ENCODE assay signal across 19 cellular contexts in the genomic region with DNA sequence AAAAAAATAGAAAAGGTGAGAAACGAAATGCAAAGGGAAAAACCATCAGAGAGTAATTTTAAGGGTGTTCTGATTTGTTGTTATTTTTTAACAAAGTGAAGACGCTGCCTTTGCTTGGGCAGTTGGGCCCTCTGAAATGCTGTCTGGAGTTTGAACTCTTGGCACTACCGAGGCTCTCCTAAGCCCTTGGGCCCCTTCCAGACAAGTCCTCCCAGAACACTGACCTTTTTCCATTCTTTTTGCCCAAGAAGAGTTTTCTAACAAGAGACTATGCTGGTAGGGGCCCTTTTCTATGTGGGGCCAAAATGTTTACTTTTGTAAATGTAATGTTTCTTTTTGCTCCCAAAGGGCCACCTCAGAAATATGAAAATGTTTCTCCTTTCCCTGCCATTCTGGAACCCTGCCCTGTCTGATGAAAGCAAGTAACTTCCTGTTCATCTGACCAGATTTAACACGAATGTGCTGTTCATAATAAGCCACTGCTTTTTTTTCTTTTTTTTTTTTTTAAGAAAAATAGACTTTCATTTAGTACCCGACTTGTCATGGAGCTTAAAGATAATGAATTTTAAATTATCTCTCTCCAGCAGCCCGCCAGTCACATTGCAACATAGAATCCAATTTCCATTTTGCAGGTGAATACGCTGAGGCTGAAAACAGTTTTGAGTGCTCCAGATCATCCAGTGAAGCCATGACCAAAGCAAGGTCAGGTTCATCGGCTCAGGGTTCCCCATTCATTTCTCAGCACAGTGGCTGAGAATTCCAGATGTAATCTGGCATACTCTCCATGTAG.
A peak's percentile ranks its signal among the peaks of the same experiment; 100 is the strongest.
DNase-seq lines count a peak whose midpoint lies in the region; ATAC-seq, FAIRE-seq and TF ChIP-seq lines count a peak whose summit lies in the region.
"Had no signal": no experiment of that assay in that cellular context is flagged by ENCODE, and none has a peak within 500 bp of the region (broad histone marks: within the 10 kb centered on the region; RNA-seq: fewer than 3 reads in every experiment).

No MANE protein-coding gene starts in this region.

- H3K27ac Mint-ChIP-seq in H9, result 0 out of 7 replicates have a peak overlapping the region, but pooled peaks of 1 of the 3 experiments have one; percentile 62
- no peak overlapping the region for H3K27ac Mint-ChIP-seq in stimulated activated effector memory CD8-positive, alpha-beta T cell treated with anti-CD3 and anti-CD28 coated beads, Interleukin-12 subunit alpha, Interleukin-12 subunit beta, amount 100 ng/mL, for 72 hours
- H3K27ac Mint-ChIP-seq: B cell; dendritic cell treated with granulocyte-macrophage colony-stimulating factor and Interleukin-4, amounts not matched to agents 40 ng/mL and 50 ng/mL, for 4 days; IgD-negative memory B cell; natural killer cell had no signal

- H2BK120ac ChIP-seq in H9 (ENCODE audit: low read depth, low read length, poor library complexity, severe bottlenecking), result no peak overlapping the region

- H3K9ac ChIP-seq in skeletal muscle satellite cell (ENCODE audit: low read depth, low read length), result no peak overlapping the region
- no peak overlapping the region for H3K9ac ChIP-seq in H9 (ENCODE audit: extremely low read depth, insufficient read length, low read length)

- H2BK5ac ChIP-seq in H9 (ENCODE audit: insufficient read length, low read length), result no peak overlapping the region

- no peak overlapping the region for H3K4me3 Mint-ChIP-seq in H9
- no peak overlapping the region for H3K4me3 Mint-ChIP-seq in stimulated activated effector memory CD8-positive, alpha-beta T cell treated with anti-CD3 and anti-CD28 coated beads, Interleukin-12 subunit alpha, Interleukin-12 subunit beta, amount 100 ng/mL, for 72 hours
- H3K4me3 Mint-ChIP-seq: B cell; dendritic cell treated with granulocyte-macrophage colony-stimulating factor and Interleukin-4, amounts not matched to agents 40 ng/mL and 50 ng/mL, for 4 days; IgD-negative memory B cell; natural killer cell had no signal

- H3K4me1 Mint-ChIP-seq in H9, result no peaks in the 10 kb centered on the region
- H3K4me1 Mint-ChIP-seq in stimulated activated effector memory CD8-positive, alpha-beta T cell treated with anti-CD3 and anti-CD28 coated beads, Interleukin-12 subunit alpha, Interleukin-12 subunit beta, amount 100 ng/mL, for 72 hours, result no peaks in the 10 kb centered on the region

- no peaks in the 10 kb centered on the region for H3K23me2 ChIP-seq in H9 (ENCODE audit: insufficient read length, low read depth, low read length, poor library complexity, severe bottlenecking)

- no peaks in the 10 kb centered on the region for H3K27me3 ChIP-seq in skeletal muscle satellite cell (ENCODE audit: control insufficient read depth, insufficient read depth, low read length)
- no peaks in the 10 kb centered on the region for H3K27me3 ChIP-seq in H9 (ENCODE audit: insufficient read depth, low read length)
- H3K27me3 ChIP-seq: esophagus muscularis mucosa had no signal

- H2BK15ac ChIP-seq in H9 (ENCODE audit: low read depth, low read length), result no peak overlapping the region

- H3K23ac ChIP-seq in H9 (ENCODE audit: insufficient read length, low read depth, low read length), result no peak overlapping the region

- H3K4me2 ChIP-seq in skeletal muscle satellite cell (ENCODE audit: low read length) (peak overlapping the region; percentile 34), H9 (ENCODE audit: insufficient read depth, insufficient read length, low read length) (no peak overlapping the region)

- TF ChIP-seq CTCF in H9 (conservative IDR thresholded peaks at IDR 0.05), result no peak

- no peak overlapping the region for H4K91ac ChIP-seq in H9 (ENCODE audit: insufficient read length, low read depth, low read length)

- no peak overlapping the region for H4K8ac ChIP-seq in H9 (replicated peaks; ENCODE audit: insufficient read length, low read depth, low read length)

- no CpG with 5 or more reads among the region's 8 CpGs for WGBS in H9 (ENCODE audit: extremely low coverage, insufficient read length, low lambda C conversion rate)

- no peaks in the 10 kb centered on the region for H4K20me1 ChIP-seq in H9 (ENCODE audit: control insufficient read depth, insufficient read depth, insufficient read length)

- H3K18ac ChIP-seq in H9 (ENCODE audit: insufficient read length, low read depth, low read length), result no peak overlapping the region

- H2BK12ac ChIP-seq in H9 (ENCODE audit: insufficient read length, low read depth, low read length), result no peak overlapping the region

- H2BK20ac ChIP-seq in H9 (ENCODE audit: low read depth, low read length, poor library complexity, severe bottlenecking), result no peak overlapping the region

- ATAC-seq in stimulated activated effector memory CD8-positive, alpha-beta T cell treated with anti-CD3 and anti-CD28 coated beads, Interleukin-12 subunit alpha, Interleukin-12 subunit beta, amount 100 ng/mL, for 72 hours, result no peak
- ATAC-seq: HCT116, natural killer cell had no signal

- DNase-seq in HTR-8/SVneo (ENCODE audit: insufficient read length, low spot score), result no peak
- peak; percentile 64 for DNase-seq in iris pigment epithelial cell (ENCODE audit: low read depth)
- no peak for DNase-seq in epidermal melanocyte (ENCODE audit: insufficient read length, low spot score)
- no peak for DNase-seq in H9
- DNase-seq in stimulated activated effector memory CD8-positive, alpha-beta T cell treated with anti-CD3 and anti-CD28 coated beads, Interleukin-12 subunit alpha, Interleukin-12 subunit beta, amount 100 ng/mL, for 72 hours (ENCODE audit: low spot score in 2 of 2), result no peak
- DNase-seq: activated CD4-positive, alpha-beta T cell treated with anti-CD3 and anti-CD28 coated beads for 1 hour; anterior cingulate cortex; MV-4-11; natural killer cell; NCI-H1930; SIG-M5; stimulated activated CD4-positive, alpha-beta T cell treated with anti-CD3 and anti-CD28 coated beads, Interleukin-1b, Interleukin-23, amount 100 ng/mL, for 48 hours had no signal

- peaks cover 12% of the 10 kb centered on the region for H3K36me3 ChIP-seq in skeletal muscle satellite cell (ENCODE audit: insufficient read depth, low read length)

- H3K4me1 ChIP-seq in skeletal muscle satellite cell (ENCODE audit: control insufficient read depth, insufficient read depth, low read length), result peaks cover 10% of the 10 kb centered on the region
- H3K4me1 ChIP-seq in H9 (ENCODE audit: insufficient read depth, low read length), result no peaks in the 10 kb centered on the region

- H3K79me2 ChIP-seq in H9 (ENCODE audit: insufficient read depth, low read length), result no peaks in the 10 kb centered on the region

- no peak overlapping the region for H4K5ac ChIP-seq in H9 (ENCODE audit: insufficient read length, low read depth, low read length)

- no peak overlapping the region for H2AK5ac ChIP-seq in H9 (ENCODE audit: insufficient read length, low read length)

- no peak overlapping the region for H3K56ac ChIP-seq in H9 (ENCODE audit: insufficient read length, low read depth, low read length)

- H3T11ph ChIP-seq in H9 (ENCODE audit: low read length), result no peak overlapping the region

- no peak overlapping the region for H3K4ac ChIP-seq in H9 (ENCODE audit: low read depth, low read length)

- no peak overlapping the region for H3K4me3 ChIP-seq in skeletal muscle satellite cell (ENCODE audit: low read length)
- H3K4me3 ChIP-seq: esophagus muscularis mucosa had no signal

- no peaks in the 10 kb centered on the region for H3K9me3 ChIP-seq in skeletal muscle satellite cell (replicated peaks; ENCODE audit: low read length)
- H3K9me3 ChIP-seq in H9 (ENCODE audit: control insufficient read depth, low read depth, low read length), result no peaks in the 10 kb centered on the region
- H3K9me3 ChIP-seq: esophagus muscularis mucosa had no signal

- H3K27ac ChIP-seq in cingulate gyrus (ENCODE audit: low read depth, low read length) (peak overlapping the region; percentile 41), H9 (ENCODE audit: insufficient read length, low read depth, low read length) (no peak overlapping the region)

- peak; percentile 44 for FAIRE-seq in HTR-8/SVneo (lab: Jason Lieb, UNC)

- no peak overlapping the region for H2AFZ ChIP-seq in H9 (ENCODE audit: low read length)

- H3K14ac ChIP-seq in H9 (ENCODE audit: insufficient read depth, low read length), result no peak overlapping the region

- no peaks in the 10 kb centered on the region; a peak in 1 of 5 replicates for H3K9me3 Mint-ChIP-seq in H9
- no peaks in the 10 kb centered on the region for H3K9me3 Mint-ChIP-seq in stimulated activated effector memory CD8-positive, alpha-beta T cell treated with anti-CD3 and anti-CD28 coated beads, Interleukin-12 subunit alpha, Interleukin-12 subunit beta, amount 100 ng/mL, for 72 hours
- H3K9me3 Mint-ChIP-seq: dendritic cell treated with granulocyte-macrophage colony-stimulating factor and Interleukin-4, amounts not matched to agents 40 ng/mL and 50 ng/mL, for 4 days; IgD-negative memory B cell; natural killer cell had no signal

- H3K36me3 Mint-ChIP-seq in H9 (ENCODE audit: insufficient read depth in 1 of 3, low read depth in 3 of 3), result no peaks in the 10 kb centered on the region; a peak in 1 of 7 replicates
- H3K36me3 Mint-ChIP-seq in stimulated activated effector memory CD8-positive, alpha-beta T cell treated with anti-CD3 and anti-CD28 coated beads, Interleukin-12 subunit alpha, Interleukin-12 subunit beta, amount 100 ng/mL, for 72 hours, result no peaks in the 10 kb centered on the region
- H3K36me3 Mint-ChIP-seq: natural killer cell had no signal

- H3K27me3 Mint-ChIP-seq in H9 (ENCODE audit: low read depth), result peaks cover 4% of the 10 kb centered on the region
- H3K27me3 Mint-ChIP-seq: B cell, IgD-negative memory B cell had no signal

- H3K79me1 ChIP-seq in H9 (ENCODE audit: insufficient read depth, low read depth, low read length, poor library complexity, severe bottlenecking), result no peaks in the 10 kb centered on the region
